Comparison of ENCODE assay signal across 12 cellular contexts in genomic region chr19:23071087-23071511, GRCh38. TPM values are rescaled to one million over a fixed set of nuclear protein-coding genes. Genes with fewer than 3 reads are reported as not detected.
DNase-seq lines count a peak whose midpoint lies in the region; FAIRE-seq and TF ChIP-seq lines count a peak whose summit lies in the region.
"Had no signal": no experiment of that assay in that cellular context is flagged by ENCODE, and none has a peak within 500 bp of the region (broad histone marks: within the 10 kb centered on the region; RNA-seq: fewer than 3 reads in every experiment).

No MANE protein-coding gene starts in this region.

- H3K27ac ChIP-seq in keratinocyte (ENCODE audit: control insufficient read depth, insufficient read depth, low read length) (no peak overlapping the region), tibial artery (no peak overlapping the region)
- H3K27ac ChIP-seq: adrenal gland, thyroid gland had no signal

- no peak overlapping the region for H2AFZ ChIP-seq in keratinocyte (ENCODE audit: control insufficient read depth, low read length)

- H3K4me3 ChIP-seq in adipocyte (ENCODE audit: low read length), result peak overlapping the region; percentile 44
- H3K4me3 ChIP-seq in keratinocyte (ENCODE audit: control insufficient read depth in 2 of 3, extremely low read depth in 1 of 3, insufficient read depth in 2 of 3, low read depth in 1 of 3, low read length in 3 of 3), result no peak overlapping the region
- H3K4me3 ChIP-seq in tibial artery, result peak overlapping the region; percentile 21 to 28
- H3K4me3 ChIP-seq: thyroid gland had no signal

- TF ChIP-seq CTCF in keratinocyte (optimal IDR thresholded peaks at IDR 0.05 in 1 of 3, IDR thresholded peaks at IDR 0.05 in 1 of 3, conservative IDR thresholded peaks at IDR 0.05 in 1 of 3; ENCODE audit: extremely low read depth in 1 of 3, insufficient read depth in 2 of 3, low read length in 3 of 3) (no peak), tibial artery (IDR thresholded peaks at IDR 0.05) (no peak), CD14-positive monocyte (IDR thresholded peaks at IDR 0.05) (no peak)

- H3K9ac ChIP-seq in adipocyte (ENCODE audit: low read length), result no peak overlapping the region
- no peak overlapping the region for H3K9ac ChIP-seq in keratinocyte (ENCODE audit: control insufficient read depth, extremely low read depth, insufficient read depth, low read length)

- H3K79me2 ChIP-seq in keratinocyte (ENCODE audit: control insufficient read depth, insufficient read depth, low read length), result no peaks in the 10 kb centered on the region

- peaks cover 25 to 42% (median 33%) of the 10 kb centered on the region in 3 donors for H3K27me3 Mint-ChIP-seq in CD14-positive monocyte (ENCODE audit: low read depth in 3 of 3)

- H3K36me3 Mint-ChIP-seq in CD14-positive monocyte, result peaks cover 0 to 3% of the 10 kb centered on the region in 2 donors

- H3K4me1 Mint-ChIP-seq in CD14-positive monocyte, result peaks cover 18% of the 10 kb centered on the region

- H3K27ac Mint-ChIP-seq in CD14-positive monocyte, result no peak overlapping the region
- H3K27ac Mint-ChIP-seq: naive thymus-derived CD8-positive, alpha-beta T cell had no signal

- dilution Hi-C loops in keratinocyte (cut with MboI; ENCODE audit: extremely low pct_ligation_motif_present, low sequenced_read_pairs), result no loop called here

- no peaks in the 10 kb centered on the region for H3K4me1 ChIP-seq in adipocyte (ENCODE audit: control insufficient read depth, insufficient read depth, low read length)
- H3K4me1 ChIP-seq in keratinocyte (ENCODE audit: control insufficient read depth, extremely low read depth, insufficient read depth, low read length), result no peaks in the 10 kb centered on the region
- peaks cover 0 to 15% (median 6%) of the 10 kb centered on the region in 4 donors for H3K4me1 ChIP-seq in tibial artery
- H3K4me1 ChIP-seq: adrenal gland, thyroid gland had no signal

- FAIRE-seq in keratinocyte (lab: Jason Lieb, UNC), result peak; percentile 56

- no peaks in the 10 kb centered on the region for H3K9me1 ChIP-seq in keratinocyte (ENCODE audit: control insufficient read depth, extremely low read depth, insufficient read depth, low read length)

- H3K27me3 ChIP-seq in adipocyte (replicated peaks; ENCODE audit: control insufficient read depth, insufficient read depth, low read length) (no peaks in the 10 kb centered on the region), keratinocyte (ENCODE audit: control insufficient read depth, extremely low read depth, insufficient read depth, low read length) (no peaks in the 10 kb centered on the region), tibial artery (peaks cover 0 to 27% of the 10 kb centered on the region in 2 donors)
- H3K27me3 ChIP-seq: adrenal gland, thyroid gland had no signal

- no peaks in the 10 kb centered on the region for H4K20me1 ChIP-seq in keratinocyte (ENCODE audit: control insufficient read depth, extremely low read depth, insufficient read depth, low read length)

- peak; percentile 15 for DNase-seq in activated CD4-positive, alpha-beta T cell treated with anti-CD3 and anti-CD28 coated beads for 48 hours
- no peak for DNase-seq in activated CD4-positive, alpha-beta T cell treated with anti-CD3 and anti-CD28 coated beads, Interleukin-2, amount 50 U/mL, for 1 hour
- DNase-seq in adipocyte (ENCODE audit: low read depth) (peak; percentile 11), keratinocyte (ENCODE audit: low read depth, low spot score) (no peak), tibial artery (no peak), T-helper 9 cell (no peak), CD14-positive monocyte (ENCODE audit: low spot score) (no peak)
- DNase-seq in activated CD4-positive, alpha-beta T cell treated with anti-CD3 and anti-CD28 coated beads for 4 hours, result no peak
- DNase-seq: PC-3 had no signal

- H3K36me3 ChIP-seq in adipocyte (ENCODE audit: control insufficient read depth, insufficient read depth, low read length, severe bottlenecking) (no peaks in the 10 kb centered on the region), keratinocyte (ENCODE audit: control insufficient read depth in 2 of 2, extremely low read depth in 1 of 2, insufficient read depth in 2 of 2, low read length in 2 of 2) (no peaks in the 10 kb centered on the region), tibial artery (no peaks in the 10 kb centered on the region)
- H3K36me3 ChIP-seq: adrenal gland, thyroid gland had no signal

- H3K9me3 ChIP-seq in adipocyte (ENCODE audit: control insufficient read depth, low read length) (no peaks in the 10 kb centered on the region), keratinocyte (ENCODE audit: control insufficient read depth, low read depth, low read length) (peaks cover 7% of the 10 kb centered on the region), tibial artery (no peaks in the 10 kb centered on the region)
- H3K9me3 ChIP-seq: adrenal gland, thyroid gland had no signal

- intact Hi-C loops in tibial artery (cut with DNase I; ENCODE audit: low total_unique reads), result no loop called here
- intact Hi-C loops in CD14-positive monocyte (cut with micrococcal nuclease), result no loop called here

- peak overlapping the region in 1 of 2 donors; percentile 70 for H3K4me3 Mint-ChIP-seq in CD14-positive monocyte

- peaks cover 22 to 66% (median 59%) of the 10 kb centered on the region in 7 donors for H3K9me3 Mint-ChIP-seq in CD14-positive monocyte

- no peak overlapping the region for H3K4me2 ChIP-seq in keratinocyte (ENCODE audit: control insufficient read depth, extremely low read depth, insufficient read depth, low read depth, low read length)

RNA-seq across cellular contexts. Expression of gene ZNF730, which starts 45.7 kb away (rescaled TPM):
- polyA plus RNA-seq in keratinocyte, result 0.05 to 0.08 TPM (median 0.06 TPM) in 3 replicates
- polyA plus RNA-seq in keratinocyte (2011; ENCODE audit: low read depth), result not detected
- polyA plus RNA-seq in keratinocyte (2011; cell fraction: cytosol; rRNA removed), result not detected in 2 replicates
- 0.07 and 0.14 TPM in 2 replicates for polyA plus RNA-seq in keratinocyte (2011; cell fraction: nucleus; rRNA removed)
- polyA plus RNA-seq in keratinocyte (2012; ENCODE audit: low replicate concordance), result 0.11 TPM in 1 of 2 replicates, not detected in the other
- polyA minus RNA-seq in keratinocyte, result 0.59 TPM in 1 of 3 replicates, not detected in the others
- not detected for polyA minus RNA-seq in keratinocyte (2011; cell fraction: cytosol; rRNA and poly(A)+ RNA removed)
- not detected in 2 replicates for polyA minus RNA-seq in keratinocyte (2011; cell fraction: nucleus; rRNA and poly(A)+ RNA removed)
- polyA plus RNA-seq in CD14-positive monocyte, result not detected
- polyA plus RNA-seq: naive thymus-derived CD8-positive, alpha-beta T cell had no signal

Comparison
In these comparisons a context has a peak if more than half of its experiments do, and no peak if none do; other contexts are left out.
1. DNase-seq: peak in activated CD4-positive, alpha-beta T cell treated with anti-CD3 and anti-CD28 coated beads for 48 hours (single experiment) and adipocyte (single experiment); none in activated CD4-positive, alpha-beta T cell treated with anti-CD3 and anti-CD28 coated beads, Interleukin-2, amount 50 U/mL, for 1 hour (single experiment), keratinocyte (single experiment), tibial artery (0 of 2), T-helper 9 cell (single experiment), activated CD4-positive, alpha-beta T cell treated with anti-CD3 and anti-CD28 coated beads for 4 hours (0 of 2) and CD14-positive monocyte (single experiment).
2. H3K4me3 ChIP-seq: peak in adipocyte (single experiment) and tibial artery (2 of 2); none in keratinocyte (0 of 3).